ENCODE assay signal across 22 cellular contexts in genomic region chr3:17670749-17671148, GRCh38.
"Had no signal": no experiment of that assay in that cellular context is flagged by ENCODE, and none has a peak within 500 bp of the region (broad histone marks: within the 10 kb centered on the region; RNA-seq: fewer than 3 reads in every experiment).

No MANE protein-coding gene starts in this region.

- H3K4me3 Mint-ChIP-seq: dendritic cell treated with granulocyte-macrophage colony-stimulating factor and Interleukin-4, amounts not matched to agents 40 ng/mL and 50 ng/mL, for 4 days; naive B cell; nephron progenitor cell; stimulated activated naive B cell treated with anti-CD40 and anti-IgM and Interleukin-4, amounts not matched to agents 10 μg/mL and 1 μg/mL and 100 μg/mL, for 72 hours; stimulated activated naive CD8-positive, alpha-beta T cell treated with anti-CD3 and anti-CD28 coated beads, Interleukin-15, amount 100 ng/mL, for 72 hours had no signal

- H3K27ac Mint-ChIP-seq: dendritic cell treated with granulocyte-macrophage colony-stimulating factor and Interleukin-4, amounts not matched to agents 40 ng/mL and 50 ng/mL, for 4 days; nephron progenitor cell; stimulated activated naive B cell treated with anti-CD40 and anti-IgM and Interleukin-4, amounts not matched to agents 10 μg/mL and 1 μg/mL and 100 μg/mL, for 72 hours had no signal

- H3K4me3 ChIP-seq: heart left ventricle, lung, right atrium auricular region, sigmoid colon, skin epidermis, testis, tibial nerve, upper lobe of right lung, vagina had no signal

- H3K27ac ChIP-seq: heart left ventricle, neutrophil, right atrium auricular region, sigmoid colon, skin epidermis, testis, tibial nerve, upper lobe of right lung, vagina had no signal

- DNase-seq: heart left ventricle; hippocampal formation; left colon; left ventricle myocardium superior; mesendoderm; naive B cell; nephron progenitor cell; sigmoid colon; stimulated activated CD4-positive, alpha-beta T cell treated with anti-CD3 and anti-CD28 coated beads, Interleukin-2, amount 100 ng/mL, for 24 hours; stimulated activated CD4-positive, alpha-beta T cell treated with anti-CD3 and anti-CD28 coated beads, Interleukin-4, amount 100 ng/mL, for 4 hours; stimulated activated naive B cell treated with anti-CD40 and anti-IgM and Interleukin-4, amounts not matched to agents 10 μg/mL and 1 μg/mL and 100 μg/mL, for 72 hours; stimulated activated naive CD8-positive, alpha-beta T cell treated with anti-CD3 and anti-CD28 coated beads, Interleukin-15, amount 100 ng/mL, for 72 hours; testis; upper lobe of right lung had no signal

- ATAC-seq: heart left ventricle; left colon; left ventricle myocardium superior; stimulated activated naive B cell treated with anti-CD40 and anti-IgM and Interleukin-4, amounts not matched to agents 10 μg/mL and 1 μg/mL and 100 μg/mL, for 72 hours; stimulated activated naive CD8-positive, alpha-beta T cell treated with anti-CD3 and anti-CD28 coated beads, Interleukin-15, amount 100 ng/mL, for 72 hours; upper lobe of right lung had no signal

- H3K4me1 ChIP-seq: right atrium auricular region, testis, upper lobe of right lung, vagina had no signal

- H3K9me3 ChIP-seq: neutrophil, right atrium auricular region, sigmoid colon, testis, tibial nerve, upper lobe of right lung, vagina had no signal

- FAIRE-seq: frontal cortex had no signal

- H3K9me3 Mint-ChIP-seq: nephron progenitor cell; stimulated activated naive CD8-positive, alpha-beta T cell treated with anti-CD3 and anti-CD28 coated beads, Interleukin-15, amount 100 ng/mL, for 72 hours had no signal

- H3K4me1 Mint-ChIP-seq: nephron progenitor cell had no signal

- H3K36me3 ChIP-seq: heart left ventricle, neutrophil, right atrium auricular region, sigmoid colon, tibial nerve, upper lobe of right lung, vagina had no signal

- H3K27me3 Mint-ChIP-seq: dendritic cell treated with granulocyte-macrophage colony-stimulating factor and Interleukin-4, amounts not matched to agents 40 ng/mL and 50 ng/mL, for 4 days; naive B cell; stimulated activated naive B cell treated with anti-CD40 and anti-IgM and Interleukin-4, amounts not matched to agents 10 μg/mL and 1 μg/mL and 100 μg/mL, for 72 hours; stimulated activated naive CD8-positive, alpha-beta T cell treated with anti-CD3 and anti-CD28 coated beads, Interleukin-15, amount 100 ng/mL, for 72 hours had no signal

- H3K27me3 ChIP-seq: heart left ventricle, neutrophil, right atrium auricular region, sigmoid colon, testis, tibial nerve, upper lobe of right lung, vagina had no signal
